18 cellular contexts compared by ENCODE assay signal in genomic region chr5:1765880-1766235, GRCh38. TPM values are rescaled to one million over a fixed set of nuclear protein-coding genes. Genes with fewer than 3 reads are reported as not detected.
A peak's percentile ranks its signal among the peaks of the same experiment; 100 is the strongest.
DNase-seq lines count a peak whose midpoint lies in the region; ATAC-seq, FAIRE-seq and TF ChIP-seq lines count a peak whose summit lies in the region.
"Had no signal": no experiment of that assay in that cellular context is flagged by ENCODE, and none has a peak within 500 bp of the region (broad histone marks: within the 10 kb centered on the region; RNA-seq: fewer than 3 reads in every experiment).

No MANE protein-coding gene starts in this region.

- H3K4me1 ChIP-seq in K562 (replicated peaks in 1 of 2; ENCODE audit: control insufficient read depth in 2 of 2, insufficient read depth in 2 of 2, low read length in 2 of 2) = peaks cover 0 to 14% of the 10 kb centered on the region in 2 experiments; a peak in 1 of 5 replicates
- H3K4me1 ChIP-seq in sigmoid colon = no peaks in the 10 kb centered on the region
- H3K4me1 ChIP-seq: HAP-1 had no signal

- H3K9ac ChIP-seq in K562 (ENCODE audit: insufficient read depth in 1 of 2, low read depth in 2 of 2, low read length in 2 of 2) = no peak overlapping the region
- H3K9ac ChIP-seq: BLaER1 had no signal

- H3K27ac ChIP-seq in K562 (ENCODE audit: extremely low read depth, low read depth, low read length) (no peak overlapping the region), sigmoid colon (no peak overlapping the region)
- H3K27ac ChIP-seq: BLaER1 had no signal

- no peak overlapping the region for H3K4me3 ChIP-seq in K562
- H3K4me3 ChIP-seq in sigmoid colon = no peak overlapping the region
- H3K4me3 ChIP-seq: BLaER1, HAP-1 had no signal

- peaks cover 3% of the 10 kb centered on the region for H3K9me1 ChIP-seq in K562 (ENCODE audit: control insufficient read depth, insufficient read depth, low read length)

- CTCF ChIA-PET in K562 (lab: Yijun Ruan, JAX; ENCODE audit: low intra/inter-chr PET ratio) = interaction anchor here (3.1 kb wide), 1 partner anchor 252 kb away, joined by 10 read pairs; no protein-coding TSS in a partner anchor

- no peak overlapping the region for H3K4me2 ChIP-seq in K562 (ENCODE audit: insufficient read depth, low read length)

- WGBS in K562 (ENCODE audit: insufficient coverage, low coverage, missing lambda C conversion rate) = 0% methylated on average over 3 of the region's 3 CpGs
- WGBS in sigmoid colon, 2 donors = 62 to 86% methylated on average over 3 of the region's 3 CpGs

- H3K27me3 ChIP-seq in K562 (ENCODE audit: control insufficient read depth in 2 of 2, insufficient read depth in 2 of 2, low read length in 2 of 2) = peaks cover 73 to 94% of the 10 kb centered on the region in 2 experiments
- peaks cover 0 to 57% (median 22%) of the 10 kb centered on the region in 3 donors for H3K27me3 ChIP-seq in sigmoid colon

- BruUV-seq in K562 (replicated peaks; lab: Mats Ljungman, UMichigan) = no TSS peak

- H3K36me3 ChIP-seq in K562 (ENCODE audit: control insufficient read depth, insufficient read depth, low read length) (no peaks in the 10 kb centered on the region), sigmoid colon (no peaks in the 10 kb centered on the region)
- H3K36me3 ChIP-seq: BLaER1, HAP-1 had no signal

- H3K9me3 ChIP-seq in K562 (replicated peaks; ENCODE audit: control insufficient read depth, insufficient read depth, low read depth, low read length) (no peaks in the 10 kb centered on the region), sigmoid colon (no peaks in the 10 kb centered on the region)
- H3K9me3 ChIP-seq: BLaER1, HAP-1 had no signal

- no peak for TF ChIP-seq EP300 in K562 (IDR thresholded peaks at IDR 0.05; ENCODE audit: low read length)
- no peak for TF ChIP-seq EP300 in sigmoid colon (IDR thresholded peaks at IDR 0.05)

- peak; percentile 19 for DNase-seq in activated effector memory CD4-positive, alpha-beta T cell treated with anti-CD3 and anti-CD28 coated beads, Interleukin-2, amount 50 U/mL, for 16 hours
- no peak for DNase-seq in activated effector memory CD4-positive, alpha-beta T cell treated with Interleukin-2 at 50 U/mL for 16 hours
- DNase-seq in HTR-8/SVneo (ENCODE audit: insufficient read length, low spot score) (no peak), K562 (ENCODE audit: extremely low read depth in 1 of 4, low spot score in 3 of 4) (no peak), sigmoid colon (peak; percentile 13), NCI-H2107 (lab: John Stamatoyannopoulos, UW) (no peak), DMS153 treated with DMSO at 0.1 percent for 48 hours (lab: John Stamatoyannopoulos, UW; ENCODE audit: unreplicated experiment) (no peak)
- DNase-seq: 8988T; AML-193; CD4-positive, CD25-positive, alpha-beta regulatory T cell; DMS79; EL; HFFc6 had no signal

- TF ChIP-seq POLR2A in K562 (conservative IDR thresholded peaks at IDR 0.05) = no peak
- TF ChIP-seq POLR2A in sigmoid colon (IDR thresholded peaks at IDR 0.05) = no peak

- peak; percentile 74 for FAIRE-seq in HTR-8/SVneo (lab: Jason Lieb, UNC)
- no peak for FAIRE-seq in K562 (lab: Jason Lieb, UNC)
- FAIRE-seq: G401.6, GM12892, H1 had no signal

- ATAC-seq in K562 = no peak

- intact Hi-C loops in K562 (cut with micrococcal nuclease) (no loop called here), sigmoid colon (cut with DNase I) (no loop called here)

- TF ChIP-seq CTCF in K562 (IDR thresholded peaks at IDR 0.05 in 2 of 3, conservative IDR thresholded peaks at IDR 0.05 in 1 of 3; ENCODE audit: insufficient read depth in 2 of 3, low read depth in 1 of 3, low read length in 3 of 3) (no peak), sigmoid colon (IDR thresholded peaks at IDR 0.05) (no peak)

- POLR2A ChIA-PET in K562 (lab: Yijun Ruan, JAX) = interaction anchor here (0.7 kb wide), 1 partner anchor 161 kb away, joined by 3 read pairs; no protein-coding TSS in a partner anchor

- no peaks in the 10 kb centered on the region for H3K79me2 ChIP-seq in K562 (ENCODE audit: control insufficient read depth, insufficient read depth, low read length)

- no peak for TF ChIP-seq RAD21 in K562 (CRISPR knock-in tag; conservative IDR thresholded peaks at IDR 0.05 in 1 of 2, IDR thresholded peaks at IDR 0.05 in 1 of 2)

- 0 out of 2 replicates have a peak, but pooled peaks cover 3% of the 10 kb centered on the region for H4K20me1 ChIP-seq in K562 (replicated peaks; ENCODE audit: control insufficient read depth, insufficient read depth, low read length)
- H4K20me1 ChIP-seq: BLaER1 had no signal

- in situ Hi-C loops in K562 (cut with MboI) = no loop called here

- H2AFZ ChIP-seq in K562 (ENCODE audit: low read depth, low read length) = no peak overlapping the region

TF ChIP-seq in K562, 482 proteins besides CTCF, POLR2A, EP300 and RAD21:
- TF ChIP-seq ZNF134 (CRISPR knock-in tag; conservative IDR thresholded peaks at IDR 0.05) = peak; percentile 93
- no peak for TF ChIP-seq MNT (conservative IDR thresholded peaks at IDR 0.05)

RNA-seq across cellular contexts. Expression of gene MRPL36, which starts 33.8 kb away (rescaled TPM):
- total RNA-seq in K562 (2011; cell fraction: chromatin; rRNA removed; ENCODE audit: low replicate concordance) = 26.7 and 58.3 TPM in 2 replicates
- total RNA-seq in K562 (2011; cell fraction: nucleolus; rRNA removed) = 61.8 and 76.9 TPM in 2 replicates
- total RNA-seq in K562 (2011; cell fraction: nucleoplasm; rRNA removed) = 52.0 and 86.6 TPM in 2 replicates
- total RNA-seq in K562 (2014; rRNA removed) = 120 and 124 TPM in 2 replicates
- total RNA-seq in K562 (2014; rRNA removed; fragmentation: Illumina TruSeq; extraction: Trizol) = 78.3 and 79.2 TPM in 2 replicates
- 98.6 and 111 TPM in 2 replicates for total RNA-seq in K562 (2015; rRNA removed; fragmentation: Illumina TruSeq; extraction: Trizol)
- 99.7 and 108 TPM in 2 replicates for total RNA-seq in K562 (2021)
- 126 and 153 TPM in 2 replicates for polyA plus RNA-seq in K562 (2011; rRNA removed)
- polyA plus RNA-seq in K562 (2011; cell fraction: cytosol; rRNA removed) = 98.6 and 153 TPM in 2 replicates
- polyA plus RNA-seq in K562 (2011; cell fraction: nucleus; rRNA removed) = 99.5 and 103 TPM in 2 replicates
- polyA plus RNA-seq in K562 (2012) = 83.2 and 123 TPM in 2 replicates
- polyA plus RNA-seq in K562 (2014; fragmentation: Illumina TruSeq; extraction: Trizol) = 120 and 123 TPM in 2 replicates
- 100 to 1,000 TPM; 550 to 557 TPM for polyA plus RNA-seq in K562 (2014; fragmentation: Nextera tagmentation; extraction: Ambion mirVana)
- polyA plus RNA-seq in K562 (2014; rRNA removed) = 184 and 199 TPM in 2 replicates
- polyA minus RNA-seq in K562 (2011; rRNA and poly(A)+ RNA removed) = 53.5 and 58.0 TPM in 2 replicates
- polyA minus RNA-seq in K562 (2011; cell fraction: cytosol; rRNA and poly(A)+ RNA removed) = 31.9 and 33.4 TPM in 2 replicates
- polyA minus RNA-seq in K562 (2011; cell fraction: nucleus; rRNA and poly(A)+ RNA removed) = 37.2 and 53.5 TPM in 2 replicates
- total RNA-seq in sigmoid colon = 10 to 100 TPM; 32.4 to 59.4 (median 49.2) TPM
- 10 to 100 TPM; 65.9 to 77.9 (median 70.9) TPM for polyA plus RNA-seq in sigmoid colon

RNA-seq across cellular contexts. Expression of gene NDUFS6, which starts 35.3 kb away (rescaled TPM):
- 19.2 and 34.5 TPM in 2 replicates for total RNA-seq in K562 (2011; cell fraction: chromatin; rRNA removed; ENCODE audit: low replicate concordance)
- total RNA-seq in K562 (2011; cell fraction: nucleolus; rRNA removed) = 50.4 and 58.7 TPM in 2 replicates
- 40.3 and 48.3 TPM in 2 replicates for total RNA-seq in K562 (2011; cell fraction: nucleoplasm; rRNA removed)
- total RNA-seq in K562 (2014; rRNA removed) (187 and 258 TPM in 2 replicates), K562 (2014; rRNA removed; fragmentation: Illumina TruSeq; extraction: Trizol) (61.1 and 77.0 TPM in 2 replicates), K562 (2015; rRNA removed; fragmentation: Illumina TruSeq; extraction: Trizol) (154 and 169 TPM in 2 replicates), K562 (2021) (97.2 and 104 TPM in 2 replicates), sigmoid colon (10 to 100 TPM; 34.9 to 82.6 (median 55.4) TPM)
- polyA plus RNA-seq in K562 (2011; rRNA removed) (52.7 and 54.7 TPM in 2 replicates), K562 (2014; fragmentation: Illumina TruSeq; extraction: Trizol) (73.1 and 114 TPM in 2 replicates), K562 (2014; fragmentation: Nextera tagmentation; extraction: Ambion mirVana) (10 to 100 TPM; 36.1 to 67.5 TPM), K562 (2014; rRNA removed) (238 and 291 TPM in 2 replicates), sigmoid colon (100 to 1,000 TPM in 2 of 3 donors, 10 to 100 TPM in 1; 94.0 to 156 (median 111) TPM)
- polyA plus RNA-seq in K562 (2011; cell fraction: cytosol; rRNA removed) = 172 and 193 TPM in 2 replicates
- polyA plus RNA-seq in K562 (2011; cell fraction: nucleus; rRNA removed) = 53.4 and 60.6 TPM in 2 replicates
- 123 and 325 TPM in 2 replicates for polyA plus RNA-seq in K562 (2012)
- 23.4 and 29.5 TPM in 2 replicates for polyA minus RNA-seq in K562 (2011; rRNA and poly(A)+ RNA removed)
- polyA minus RNA-seq in K562 (2011; cell fraction: cytosol; rRNA and poly(A)+ RNA removed) = 51.9 and 68.1 TPM in 2 replicates
- polyA minus RNA-seq in K562 (2011; cell fraction: nucleus; rRNA and poly(A)+ RNA removed) = 27.2 and 41.0 TPM in 2 replicates

Comparison
In these comparisons a context has a peak if more than half of its experiments do, and no peak if none do; other contexts are left out.
1. DNase-seq: peak in activated effector memory CD4-positive, alpha-beta T cell treated with anti-CD3 and anti-CD28 coated beads, Interleukin-2, amount 50 U/mL, for 16 hours (single experiment) and sigmoid colon (single experiment); none in activated effector memory CD4-positive, alpha-beta T cell treated with Interleukin-2 at 50 U/mL for 16 hours (single experiment), HTR-8/SVneo (single experiment), K562 (0 of 4), NCI-H2107 (single experiment) and DMS153 treated with DMSO at 0.1 percent for 48 hours (single experiment).